Comparison of ENCODE assay signal across 2 cellular contexts in genomic region chr19:47521473-47522180, GRCh38.
TF ChIP-seq lines count a peak whose summit lies in the region.

No MANE protein-coding gene starts in this region.

TF ChIP-seq in SK-N-SH treated with all-trans-retinoic acid at 6 μM for 48 hours, 23 proteins besides CTCF, POLR2A, EP300 and RAD21:
- TF ChIP-seq CSDC2 (CRISPR knock-in tag; IDR thresholded peaks at IDR 0.05) (no peak), ARNTL (CRISPR knock-in tag; IDR thresholded peaks at IDR 0.05; ENCODE audit: borderline replicate concordance, low read depth) (no peak), TOX (CRISPR knock-in tag; IDR thresholded peaks at IDR 0.05; ENCODE audit: borderline replicate concordance) (no peak), BACH2 (CRISPR knock-in tag; IDR thresholded peaks at IDR 0.05; ENCODE audit: borderline replicate concordance) (no peak), CSRNP3 (CRISPR knock-in tag; IDR thresholded peaks at IDR 0.05) (no peak), POU6F1 (CRISPR knock-in tag; IDR thresholded peaks at IDR 0.05; ENCODE audit: borderline replicate concordance, low read depth) (no peak), ZFP30 (CRISPR knock-in tag; IDR thresholded peaks at IDR 0.05) (no peak), RARB (CRISPR knock-in tag; IDR thresholded peaks at IDR 0.05) (no peak), SNAI2 (CRISPR knock-in tag; IDR thresholded peaks at IDR 0.05) (no peak), GLIS3 (CRISPR knock-in tag; IDR thresholded peaks at IDR 0.05) (no peak), OSR1 (CRISPR knock-in tag; IDR thresholded peaks at IDR 0.05) (no peak), ZNF8 (CRISPR knock-in tag; IDR thresholded peaks at IDR 0.05) (no peak)
- TF ChIP-seq, protein P1, sequence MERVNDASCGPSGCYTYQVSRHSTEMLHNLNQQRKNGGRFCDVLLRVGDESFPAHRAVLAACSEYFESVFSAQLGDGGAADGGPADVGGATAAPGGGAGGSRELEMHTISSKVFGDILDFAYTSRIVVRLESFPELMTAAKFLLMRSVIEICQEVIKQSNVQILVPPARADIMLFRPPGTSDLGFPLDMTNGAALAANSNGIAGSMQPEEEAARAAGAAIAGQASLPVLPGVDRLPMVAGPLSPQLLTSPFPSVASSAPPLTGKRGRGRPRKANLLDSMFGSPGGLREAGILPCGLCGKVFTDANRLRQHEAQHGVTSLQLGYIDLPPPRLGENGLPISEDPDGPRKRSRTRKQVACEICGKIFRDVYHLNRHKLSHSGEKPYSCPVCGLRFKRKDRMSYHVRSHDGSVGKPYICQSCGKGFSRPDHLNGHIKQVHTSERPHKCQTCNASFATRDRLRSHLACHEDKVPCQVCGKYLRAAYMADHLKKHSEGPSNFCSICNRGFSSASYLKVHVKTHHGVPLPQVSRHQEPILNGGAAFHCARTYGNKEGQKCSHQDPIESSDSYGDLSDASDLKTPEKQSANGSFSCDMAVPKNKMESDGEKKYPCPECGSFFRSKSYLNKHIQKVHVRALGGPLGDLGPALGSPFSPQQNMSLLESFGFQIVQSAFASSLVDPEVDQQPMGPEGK (CRISPR knock-in tag; IDR thresholded peaks at IDR 0.05; ENCODE audit: borderline replicate concordance): no peak
TF ChIP-seq in SK-N-SH treated with all-trans-retinoic acid at 6 μM for 48 hours: peak in this region for 0.

TF ChIP-seq in HepG2, 621 proteins besides CTCF, POLR2A, EP300 and RAD21:
- no peak for TF ChIP-seq ATRX (CRISPR knock-in tag; IDR thresholded peaks at IDR 0.05; ENCODE audit: borderline replicate concordance)
- peak; percentile 99 for TF ChIP-seq ZNF407 (CRISPR knock-in tag; IDR thresholded peaks at IDR 0.05; ENCODE audit: not compliant biosample characterization)
- TF ChIP-seq, protein P2, sequence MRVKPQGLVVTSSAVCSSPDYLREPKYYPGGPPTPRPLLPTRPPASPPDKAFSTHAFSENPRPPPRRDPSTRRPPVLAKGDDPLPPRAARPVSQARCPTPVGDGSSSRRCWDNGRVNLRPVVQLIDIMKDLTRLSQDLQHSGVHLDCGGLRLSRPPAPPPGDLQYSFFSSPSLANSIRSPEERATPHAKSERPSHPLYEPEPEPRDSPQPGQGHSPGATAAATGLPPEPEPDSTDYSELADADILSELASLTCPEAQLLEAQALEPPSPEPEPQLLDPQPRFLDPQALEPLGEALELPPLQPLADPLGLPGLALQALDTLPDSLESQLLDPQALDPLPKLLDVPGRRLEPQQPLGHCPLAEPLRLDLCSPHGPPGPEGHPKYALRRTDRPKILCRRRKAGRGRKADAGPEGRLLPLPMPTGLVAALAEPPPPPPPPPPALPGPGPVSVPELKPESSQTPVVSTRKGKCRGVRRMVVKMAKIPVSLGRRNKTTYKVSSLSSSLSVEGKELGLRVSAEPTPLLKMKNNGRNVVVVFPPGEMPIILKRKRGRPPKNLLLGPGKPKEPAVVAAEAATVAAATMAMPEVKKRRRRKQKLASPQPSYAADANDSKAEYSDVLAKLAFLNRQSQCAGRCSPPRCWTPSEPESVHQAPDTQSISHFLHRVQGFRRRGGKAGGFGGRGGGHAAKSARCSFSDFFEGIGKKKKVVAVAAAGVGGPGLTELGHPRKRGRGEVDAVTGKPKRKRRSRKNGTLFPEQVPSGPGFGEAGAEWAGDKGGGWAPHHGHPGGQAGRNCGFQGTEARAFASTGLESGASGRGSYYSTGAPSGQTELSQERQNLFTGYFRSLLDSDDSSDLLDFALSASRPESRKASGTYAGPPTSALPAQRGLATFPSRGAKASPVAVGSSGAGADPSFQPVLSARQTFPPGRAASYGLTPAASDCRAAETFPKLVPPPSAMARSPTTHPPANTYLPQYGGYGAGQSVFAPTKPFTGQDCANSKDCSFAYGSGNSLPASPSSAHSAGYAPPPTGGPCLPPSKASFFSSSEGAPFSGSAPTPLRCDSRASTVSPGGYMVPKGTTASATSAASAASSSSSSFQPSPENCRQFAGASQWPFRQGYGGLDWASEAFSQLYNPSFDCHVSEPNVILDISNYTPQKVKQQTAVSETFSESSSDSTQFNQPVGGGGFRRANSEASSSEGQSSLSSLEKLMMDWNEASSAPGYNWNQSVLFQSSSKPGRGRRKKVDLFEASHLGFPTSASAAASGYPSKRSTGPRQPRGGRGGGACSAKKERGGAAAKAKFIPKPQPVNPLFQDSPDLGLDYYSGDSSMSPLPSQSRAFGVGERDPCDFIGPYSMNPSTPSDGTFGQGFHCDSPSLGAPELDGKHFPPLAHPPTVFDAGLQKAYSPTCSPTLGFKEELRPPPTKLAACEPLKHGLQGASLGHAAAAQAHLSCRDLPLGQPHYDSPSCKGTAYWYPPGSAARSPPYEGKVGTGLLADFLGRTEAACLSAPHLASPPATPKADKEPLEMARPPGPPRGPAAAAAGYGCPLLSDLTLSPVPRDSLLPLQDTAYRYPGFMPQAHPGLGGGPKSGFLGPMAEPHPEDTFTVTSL (CRISPR knock-in tag; IDR thresholded peaks at IDR 0.05; ENCODE audit: borderline replicate concordance): 0 out of 2 replicates have a peak, but pooled peaks have one; percentile 28
- TF ChIP-seq STAG1 (CRISPR knock-in tag; IDR thresholded peaks at IDR 0.05): peak; percentile 44
- TF ChIP-seq ERF (CRISPR knock-in tag; IDR thresholded peaks at IDR 0.05): 0 out of 2 replicates have a peak, but pooled peaks have one; percentile 34
- TF ChIP-seq FOXC1 (CRISPR knock-in tag; IDR thresholded peaks at IDR 0.05; ENCODE audit: borderline replicate concordance): 0 out of 2 replicates have a peak, but pooled peaks have one; percentile 37
- TF ChIP-seq ZNF749 (CRISPR knock-in tag; IDR thresholded peaks at IDR 0.05; ENCODE audit: borderline replicate concordance): no peak
- TF ChIP-seq ZNF124 (CRISPR knock-in tag; IDR thresholded peaks at IDR 0.05): no peak
- no peak for TF ChIP-seq NFKB2 (CRISPR knock-in tag; IDR thresholded peaks at IDR 0.05; ENCODE audit: borderline replicate concordance)
